Comparison of ENCODE assay signal across 19 cellular contexts in genomic region chr1:183909672-183910071, GRCh38.
DNase-seq lines count a peak whose midpoint lies in the region; ATAC-seq, FAIRE-seq and TF ChIP-seq lines count a peak whose summit lies in the region.
"Had no signal": no experiment of that assay in that cellular context is flagged by ENCODE, and none has a peak within 500 bp of the region (broad histone marks: within the 10 kb centered on the region; RNA-seq: fewer than 3 reads in every experiment).

No MANE protein-coding gene starts in this region.

- peak overlapping the region; percentile 22 for H3K27ac Mint-ChIP-seq in activated CD4-positive, alpha-beta T cell treated with anti-CD3 and anti-CD28 coated beads for 36 hours

- peaks cover 80% of the 10 kb centered on the region for H3K4me1 ChIP-seq in KMS-11 (ENCODE audit: low read depth, poor library complexity, severe bottlenecking)
- H3K4me1 ChIP-seq in GM12878 (ENCODE audit: control insufficient read depth, insufficient read depth, low read length), result peaks cover 45% of the 10 kb centered on the region
- H3K4me1 ChIP-seq in smooth muscle cell (ENCODE audit: low read depth), result no peaks in the 10 kb centered on the region

- H3K27me3 Mint-ChIP-seq in activated CD4-positive, alpha-beta T cell treated with anti-CD3 and anti-CD28 coated beads for 36 hours, result no peaks in the 10 kb centered on the region

- H3K4me3 Mint-ChIP-seq in activated CD4-positive, alpha-beta T cell treated with anti-CD3 and anti-CD28 coated beads for 36 hours, result no peak overlapping the region
- H3K4me3 Mint-ChIP-seq: CD8-positive, alpha-beta memory T cell had no signal

- BruUV-seq in GM12878 (replicated peaks; lab: Mats Ljungman, UMichigan), result no TSS peak

- H4K20me1 ChIP-seq in KMS-11 (ENCODE audit: insufficient read depth) (no peaks in the 10 kb centered on the region), GM12878 (ENCODE audit: control insufficient read depth, insufficient read depth) (no peaks in the 10 kb centered on the region), smooth muscle cell (ENCODE audit: low read depth) (no peaks in the 10 kb centered on the region)

- H3K4me2 ChIP-seq in KMS-11 (peak overlapping the region; percentile 85), GM12878 (ENCODE audit: control insufficient read depth, insufficient read depth) (peak overlapping the region; percentile 36; the same call in 1 of the 2 replicates), smooth muscle cell (no peak overlapping the region)

- H3K4me3 ChIP-seq in KMS-11 (IDR thresholded peaks at IDR 0.05; ENCODE audit: insufficient read depth, low read depth, low read length) (no peak overlapping the region), GM12878 (no peak overlapping the region), smooth muscle cell (no peak overlapping the region)
- H3K4me3 ChIP-seq: MG63 had no signal

- RAD21 ChIA-PET in GM12878 (lab: Charles Lee; ENCODE audit: unreplicated experiment), result interaction anchor here (1.0 to 8.8 kb wide), 4 partner anchors 12 to 256 kb away, joined by 4 to 299 read pairs (median 13); partner anchors contain the start of gene APOBEC4

- intact Hi-C loops in activated CD4-positive, alpha-beta T cell treated with anti-CD3 and anti-CD28 coated beads for 36 hours (cut with DNase I, micrococcal nuclease), result loop anchor here (10.0 kb wide), 4 partner anchors 105 to 435 kb away; partner anchors contain the start of genes RGL1 (in 1 of the 2) and SMG7 (in 1 of the 2)
- intact Hi-C loops in GM12878 (cut with micrococcal nuclease; ENCODE audit: unreplicated experiment), result loop anchor here (2.0 to 10.0 kb wide), 4 partner anchors 103 to 437 kb away; partner anchors contain the start of genes ARPC5 and SMG7

- H3K79me2 ChIP-seq in KMS-11 (ENCODE audit: insufficient read depth, low read depth) (no peaks in the 10 kb centered on the region), GM12878 (ENCODE audit: control insufficient read depth, insufficient read depth, low read length) (peaks cover 4% of the 10 kb centered on the region; the same call in 1 of the 2 replicates), smooth muscle cell (ENCODE audit: low read depth) (no peaks in the 10 kb centered on the region)

- no peaks in the 10 kb centered on the region for H3K9me3 ChIP-seq in GM12878 (replicated peaks; ENCODE audit: control insufficient read depth, insufficient read depth, low read length)
- no peaks in the 10 kb centered on the region for H3K9me3 ChIP-seq in smooth muscle cell (replicated peaks; ENCODE audit: low read depth)
- H3K9me3 ChIP-seq: MG63 had no signal

- no peak for DNase-seq in activated CD4-positive, alpha-beta T cell treated with anti-CD3 and anti-CD28 coated beads for 36 hours
- DNase-seq in activated CD4-positive, alpha-beta T cell treated with anti-CD3 and anti-CD28 coated beads, Interleukin-2, amount 50 U/mL, for 4 hours, result no peak
- DNase-seq in GM12878 (ENCODE audit: low read depth, low spot score), result no peak
- no peak for DNase-seq in smooth muscle cell (lab: John Stamatoyannopoulos, UW; ENCODE audit: unreplicated experiment)
- DNase-seq: CD8-positive, alpha-beta memory T cell; DMS79; Karpas-422; MG63; NCI-H1092 treated with DMSO at 0.1 percent for 48 hours; NCI-H2081 treated with DMSO at 0.1 percent for 48 hours; NCI-H510A treated with DMSO at 0.1 percent for 48 hours had no signal

- H2AFZ ChIP-seq in KMS-11 (ENCODE audit: low read depth), result no peak overlapping the region
- H2AFZ ChIP-seq in GM12878 (ENCODE audit: control insufficient read depth, low read depth, low read length), result no peak overlapping the region
- H2AFZ ChIP-seq in smooth muscle cell (ENCODE audit: low read depth), result no peak overlapping the region

- POLR2A ChIA-PET in activated CD4-positive, alpha-beta T cell treated with anti-CD3 and anti-CD28 coated beads for 36 hours (lab: Charles Lee), result no interaction called here
- POLR2A ChIA-PET in GM12878 (lab: Charles Lee), result no interaction called here

- H3K36me3 Mint-ChIP-seq in activated CD4-positive, alpha-beta T cell treated with anti-CD3 and anti-CD28 coated beads for 36 hours (ENCODE audit: low read depth), result peaks cover 4% of the 10 kb centered on the region

- in situ Hi-C loops in GM12878 (cut with MboI), result loop anchor here (5.0 kb wide), 1 partner anchor 257 kb away; the partner anchor contains the start of gene APOBEC4

- H3K9ac ChIP-seq in KMS-11, result peak overlapping the region; percentile 55; the same call in 1 of the 2 replicates
- peak overlapping the region; percentile 72; the same call in 1 of the 2 replicates for H3K9ac ChIP-seq in GM12878 (ENCODE audit: control insufficient read depth, insufficient read depth, low read length)
- no peak overlapping the region for H3K9ac ChIP-seq in smooth muscle cell (ENCODE audit: low read depth)

- H3K27ac ChIP-seq in KMS-11, result peak overlapping the region; percentile 89
- H3K27ac ChIP-seq in GM12878 (ENCODE audit: control insufficient read depth, insufficient read depth), result peak overlapping the region; percentile 100
- peak overlapping the region; percentile 52 for H3K27ac ChIP-seq in smooth muscle cell (ENCODE audit: low read depth)
- H3K27ac ChIP-seq: 22Rv1 had no signal

- no peaks in the 10 kb centered on the region for H3K9me3 Mint-ChIP-seq in activated CD4-positive, alpha-beta T cell treated with anti-CD3 and anti-CD28 coated beads for 36 hours (ENCODE audit: low read depth)
- H3K9me3 Mint-ChIP-seq: CD8-positive, alpha-beta memory T cell had no signal

- H3K27me3 ChIP-seq in KMS-11 (ENCODE audit: insufficient read depth, low read depth) (no peaks in the 10 kb centered on the region), GM12878 (replicated peaks in 1 of 2; ENCODE audit: control insufficient read depth in 2 of 2, insufficient read depth in 2 of 2, low read length in 1 of 2) (no peaks in the 10 kb centered on the region), smooth muscle cell (ENCODE audit: low read depth) (no peaks in the 10 kb centered on the region)
- H3K27me3 ChIP-seq: MG63 had no signal

- TF ChIP-seq CTCF in KMS-11 (conservative IDR thresholded peaks at IDR 0.05; ENCODE audit: low read depth, low read length) (no peak), GM12878 (IDR thresholded peaks at IDR 0.05 in 2 of 3, conservative IDR thresholded peaks at IDR 0.05 in 1 of 3; ENCODE audit: control insufficient read depth in 2 of 3, extremely low read depth in 1 of 3, insufficient read depth in 1 of 3, low read depth in 3 of 3, low read length in 3 of 3) (no peak), smooth muscle cell (IDR thresholded peaks at IDR 0.05; ENCODE audit: borderline replicate concordance, insufficient read depth, poor library complexity, severe bottlenecking) (no peak)

- peaks cover 14% of the 10 kb centered on the region for H3K4me1 Mint-ChIP-seq in activated CD4-positive, alpha-beta T cell treated with anti-CD3 and anti-CD28 coated beads for 36 hours
- H3K4me1 Mint-ChIP-seq: CD8-positive, alpha-beta memory T cell had no signal

- no peak for FAIRE-seq in GM12878 (lab: Jason Lieb, UNC)
- FAIRE-seq: D721Med, H54 had no signal

- TF ChIP-seq POLR2A in GM12878 (IDR thresholded peaks at IDR 0.05; ENCODE audit: low read depth, low read length) (no peak), GM18505 (IDR thresholded peaks at IDR 0.05; ENCODE audit: borderline replicate concordance, extremely low read depth, insufficient read depth, insufficient read length) (no peak)

- peaks cover 7% of the 10 kb centered on the region for H3F3A ChIP-seq in smooth muscle cell (ENCODE audit: low read depth)

- H3K36me3 ChIP-seq in KMS-11 (ENCODE audit: insufficient read depth) (peaks cover 22% of the 10 kb centered on the region; the same call in 1 of the 2 replicates), GM12878 (ENCODE audit: control insufficient read depth in 2 of 2, insufficient read depth in 2 of 2, low read length in 1 of 2) (peaks cover 22 to 65% of the 10 kb centered on the region in 2 experiments), smooth muscle cell (ENCODE audit: low read depth) (peaks cover 9% of the 10 kb centered on the region)
- H3K36me3 ChIP-seq: MG63 had no signal

- no peak for TF ChIP-seq RAD21 in GM12878 (IDR thresholded peaks at IDR 0.05; ENCODE audit: insufficient read depth, low read depth, low read length)

- 72% methylated on average over 7 of the region's 7 CpGs for WGBS in GM12878 (ENCODE audit: insufficient coverage, insufficient replicate concordance, low lambda C conversion rate, missing lambda C conversion rate)
- 85% methylated on average over 7 of the region's 7 CpGs for WGBS in smooth muscle cell (ENCODE audit: low lambda C conversion rate)

- TF ChIP-seq EP300 in GM12878 (IDR thresholded peaks at IDR 0.05; ENCODE audit: borderline replicate concordance in 1 of 2, control insufficient read depth in 1 of 2, low read depth in 2 of 2, low read length in 2 of 2), result no peak

- SMC1A ChIA-PET in GM12878 (lab: Charles Lee; ENCODE audit: uncharacterized antibody, unreplicated experiment), result interaction anchor here (1.0 to 2.8 kb wide), 4 partner anchors 12 to 255 kb away, joined by 3 to 11 read pairs (median 7); no protein-coding TSS in a partner anchor

- peak; percentile 47 for ATAC-seq in activated CD4-positive, alpha-beta T cell treated with anti-CD3 and anti-CD28 coated beads for 36 hours
- no peak for ATAC-seq in GM12878
- ATAC-seq in GM18505 (IDR thresholded peaks at IDR 0.05; ENCODE audit: unreplicated experiment), result no peak
- no peak for ATAC-seq in GM21529 (IDR thresholded peaks at IDR 0.05; ENCODE audit: unreplicated experiment)
- no peak for ATAC-seq in HG03354 (IDR thresholded peaks at IDR 0.05; ENCODE audit: poor library complexity, severe bottlenecking, unreplicated experiment)
- ATAC-seq: Panc1 had no signal

- CTCF ChIA-PET in activated CD4-positive, alpha-beta T cell treated with anti-CD3 and anti-CD28 coated beads for 36 hours (lab: Charles Lee), result no interaction called here
- CTCF ChIA-PET in GM12878 (lab: Yijun Ruan, JAX), result interaction anchor here (1.0 to 4.0 kb wide), 2 partner anchors 12 to 254 kb away, joined by 5 to 36 read pairs; no protein-coding TSS in a partner anchor

TF ChIP-seq in GM12878, 131 proteins besides CTCF, POLR2A, EP300 and RAD21 (continues in another document):
- no peak for TF ChIP-seq POLR2AphosphoS5 (IDR thresholded peaks at IDR 0.05; ENCODE audit: low read length)
- no peak for TF ChIP-seq ATF2 (IDR thresholded peaks at IDR 0.05; ENCODE audit: low read length)
- no peak for TF ChIP-seq RB1 (IDR thresholded peaks at IDR 0.05; ENCODE audit: borderline replicate concordance)
